2 cellular contexts compared by ENCODE assay signal in the genomic region with DNA sequence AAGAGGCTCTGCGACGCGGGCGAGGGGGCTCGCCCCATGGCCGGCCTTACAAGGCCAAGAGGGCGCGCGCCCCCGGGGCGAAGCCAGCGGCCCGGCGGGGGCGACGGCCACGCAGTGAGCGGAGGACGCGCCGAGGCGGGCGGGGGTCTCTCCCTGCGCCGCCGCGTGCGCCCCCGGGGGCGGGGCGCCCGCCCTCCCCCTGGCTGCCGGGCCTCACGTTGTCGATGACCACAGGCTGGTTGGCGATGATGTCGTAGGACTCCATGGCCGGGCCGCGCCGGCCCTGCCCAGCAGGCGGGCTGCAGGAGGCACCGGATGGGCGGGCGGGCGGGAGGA.
TF ChIP-seq lines count a peak whose summit lies in the region.

No MANE protein-coding gene starts in this region.

TF ChIP-seq in HCT116, 20 proteins besides CTCF, POLR2A, EP300 and RAD21:
- no peak for TF ChIP-seq TCF7L2 (IDR thresholded peaks at IDR 0.05; ENCODE audit: borderline replicate concordance, extremely low read depth, insufficient read depth, insufficient read length)
- TF ChIP-seq YY1 (IDR thresholded peaks at IDR 0.05; ENCODE audit: extremely low read depth, insufficient replicate concordance, low read depth, low read length): no peak
- peak; percentile 36; the same call in 1 of the 2 replicates for TF ChIP-seq JUND (IDR thresholded peaks at IDR 0.05)
- peak; percentile 50; the same call in 1 of the 2 replicates for TF ChIP-seq ZFX (IDR thresholded peaks at IDR 0.05)

TF ChIP-seq in K562, 482 proteins besides CTCF, POLR2A, EP300 and RAD21:
- TF ChIP-seq RB1 (IDR thresholded peaks at IDR 0.05; ENCODE audit: low read depth): peak; percentile 54
- no peak for TF ChIP-seq SIX5 (IDR thresholded peaks at IDR 0.05; ENCODE audit: borderline replicate concordance in 1 of 2, insufficient read depth in 1 of 2, low read depth in 1 of 2, low read length in 2 of 2)
- TF ChIP-seq PHF8 (IDR thresholded peaks at IDR 0.05; ENCODE audit: borderline replicate concordance, low read length): peak; percentile 68; the same call in 1 of the 2 replicates
- no peak for TF ChIP-seq USF2 (CRISPR knock-in tag; IDR thresholded peaks at IDR 0.05)
- TF ChIP-seq PCBP2 (IDR thresholded peaks at IDR 0.05; ENCODE audit: low read depth, low read length, poor library complexity, severe bottlenecking): no peak
- TF ChIP-seq SIN3B (IDR thresholded peaks at IDR 0.05; ENCODE audit: low read depth): peak; percentile 51; the same call in 1 of the 2 replicates
- TF ChIP-seq, protein P1, sequence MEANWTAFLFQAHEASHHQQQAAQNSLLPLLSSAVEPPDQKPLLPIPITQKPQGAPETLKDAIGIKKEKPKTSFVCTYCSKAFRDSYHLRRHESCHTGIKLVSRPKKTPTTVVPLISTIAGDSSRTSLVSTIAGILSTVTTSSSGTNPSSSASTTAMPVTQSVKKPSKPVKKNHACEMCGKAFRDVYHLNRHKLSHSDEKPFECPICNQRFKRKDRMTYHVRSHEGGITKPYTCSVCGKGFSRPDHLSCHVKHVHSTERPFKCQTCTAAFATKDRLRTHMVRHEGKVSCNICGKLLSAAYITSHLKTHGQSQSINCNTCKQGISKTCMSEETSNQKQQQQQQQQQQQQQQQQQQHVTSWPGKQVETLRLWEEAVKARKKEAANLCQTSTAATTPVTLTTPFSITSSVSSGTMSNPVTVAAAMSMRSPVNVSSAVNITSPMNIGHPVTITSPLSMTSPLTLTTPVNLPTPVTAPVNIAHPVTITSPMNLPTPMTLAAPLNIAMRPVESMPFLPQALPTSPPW (CRISPR knock-in tag; IDR thresholded peaks at IDR 0.05): peak; percentile 90
- peak in 1 of 2 experiments; percentile 15; a peak in 1 of 4 replicates for TF ChIP-seq MAZ (CRISPR knock-in tag; conservative IDR thresholded peaks at IDR 0.05 in 1 of 2, IDR thresholded peaks at IDR 0.05 in 1 of 2)
- no peak for TF ChIP-seq PTTG1 (tag; IDR thresholded peaks at IDR 0.05; ENCODE audit: low read depth)
- TF ChIP-seq E2F6 (IDR thresholded peaks at IDR 0.05; ENCODE audit: borderline replicate concordance in 1 of 2, extremely low read depth in 1 of 2, insufficient read depth in 1 of 2, insufficient read length in 1 of 2, low read depth in 1 of 2, low read length in 1 of 2, poor library complexity in 1 of 2, severe bottlenecking in 1 of 2): peak in 1 of 2 experiments; percentile 63
- peak; percentile 84; the same call in 1 of the 2 replicates for TF ChIP-seq GATAD2B (IDR thresholded peaks at IDR 0.05; ENCODE audit: borderline replicate concordance)
- peak; percentile 56 for TF ChIP-seq RBBP5 (IDR thresholded peaks at IDR 0.05; ENCODE audit: borderline replicate concordance, insufficient read depth, low read length, poor library complexity, severe bottlenecking)
- TF ChIP-seq MYBL2 (IDR thresholded peaks at IDR 0.05; ENCODE audit: low read depth): no peak
- no peak for TF ChIP-seq MYBL2 (CRISPR knock-in tag; IDR thresholded peaks at IDR 0.05; ENCODE audit: borderline replicate concordance)
- peak in 1 of 2 experiments; percentile 97; a peak in 2 of 4 replicates for TF ChIP-seq ZNF639 (CRISPR knock-in tag; conservative IDR thresholded peaks at IDR 0.05 in 1 of 2, IDR thresholded peaks at IDR 0.05 in 1 of 2)
- TF ChIP-seq, protein P2, sequence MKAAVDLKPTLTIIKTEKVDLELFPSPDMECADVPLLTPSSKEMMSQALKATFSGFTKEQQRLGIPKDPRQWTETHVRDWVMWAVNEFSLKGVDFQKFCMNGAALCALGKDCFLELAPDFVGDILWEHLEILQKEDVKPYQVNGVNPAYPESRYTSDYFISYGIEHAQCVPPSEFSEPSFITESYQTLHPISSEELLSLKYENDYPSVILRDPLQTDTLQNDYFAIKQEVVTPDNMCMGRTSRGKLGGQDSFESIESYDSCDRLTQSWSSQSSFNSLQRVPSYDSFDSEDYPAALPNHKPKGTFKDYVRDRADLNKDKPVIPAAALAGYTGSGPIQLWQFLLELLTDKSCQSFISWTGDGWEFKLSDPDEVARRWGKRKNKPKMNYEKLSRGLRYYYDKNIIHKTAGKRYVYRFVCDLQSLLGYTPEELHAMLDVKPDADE (conservative IDR thresholded peaks at IDR 0.05; ENCODE audit: control insufficient read depth, low read depth, low read length): 0 out of 2 replicates have a peak, but pooled peaks have one; percentile 42
- peak in 1 of 2 experiments; percentile 85; a peak in 2 of 4 replicates for TF ChIP-seq NONO (IDR thresholded peaks at IDR 0.05; ENCODE audit: low read depth in 2 of 2, low read length in 1 of 2)
- TF ChIP-seq, protein P3, sequence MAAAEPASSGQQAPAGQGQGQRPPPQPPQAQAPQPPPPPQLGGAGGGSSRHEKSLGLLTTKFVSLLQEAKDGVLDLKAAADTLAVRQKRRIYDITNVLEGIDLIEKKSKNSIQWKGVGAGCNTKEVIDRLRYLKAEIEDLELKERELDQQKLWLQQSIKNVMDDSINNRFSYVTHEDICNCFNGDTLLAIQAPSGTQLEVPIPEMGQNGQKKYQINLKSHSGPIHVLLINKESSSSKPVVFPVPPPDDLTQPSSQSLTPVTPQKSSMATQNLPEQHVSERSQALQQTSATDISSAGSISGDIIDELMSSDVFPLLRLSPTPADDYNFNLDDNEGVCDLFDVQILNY (CRISPR knock-in tag; IDR thresholded peaks at IDR 0.05): no peak
- TF ChIP-seq YY1 (IDR thresholded peaks at IDR 0.05; ENCODE audit: borderline replicate concordance in 1 of 3, control insufficient read depth in 1 of 3, extremely low read depth in 1 of 3, insufficient read depth in 3 of 3, insufficient read length in 1 of 3, insufficient replicate concordance in 2 of 3, low read depth in 1 of 3, low read length in 2 of 3): peak in 2 of 3 experiments; percentile 10 to 26
- TF ChIP-seq ZBTB7A (IDR thresholded peaks at IDR 0.05; ENCODE audit: borderline replicate concordance, control insufficient read depth, low read depth, low read length): peak; percentile 92; the same call in 1 of the 2 replicates
- no peak; the same call in 1 of the 2 replicates for TF ChIP-seq GTF2E2 (tag; IDR thresholded peaks at IDR 0.05)
- TF ChIP-seq ZNF174 (CRISPR knock-in tag; IDR thresholded peaks at IDR 0.05): no peak
- TF ChIP-seq MYC (IDR thresholded peaks at IDR 0.05; ENCODE audit: low read depth, low read length): peak; percentile 17; the same call in 1 of the 2 replicates
- no peak for TF ChIP-seq MYC (CRISPR knock-in tag; IDR thresholded peaks at IDR 0.05; ENCODE audit: borderline replicate concordance, low read depth)
